Comparison of ENCODE assay signal across 9 cellular contexts in the genomic region with DNA sequence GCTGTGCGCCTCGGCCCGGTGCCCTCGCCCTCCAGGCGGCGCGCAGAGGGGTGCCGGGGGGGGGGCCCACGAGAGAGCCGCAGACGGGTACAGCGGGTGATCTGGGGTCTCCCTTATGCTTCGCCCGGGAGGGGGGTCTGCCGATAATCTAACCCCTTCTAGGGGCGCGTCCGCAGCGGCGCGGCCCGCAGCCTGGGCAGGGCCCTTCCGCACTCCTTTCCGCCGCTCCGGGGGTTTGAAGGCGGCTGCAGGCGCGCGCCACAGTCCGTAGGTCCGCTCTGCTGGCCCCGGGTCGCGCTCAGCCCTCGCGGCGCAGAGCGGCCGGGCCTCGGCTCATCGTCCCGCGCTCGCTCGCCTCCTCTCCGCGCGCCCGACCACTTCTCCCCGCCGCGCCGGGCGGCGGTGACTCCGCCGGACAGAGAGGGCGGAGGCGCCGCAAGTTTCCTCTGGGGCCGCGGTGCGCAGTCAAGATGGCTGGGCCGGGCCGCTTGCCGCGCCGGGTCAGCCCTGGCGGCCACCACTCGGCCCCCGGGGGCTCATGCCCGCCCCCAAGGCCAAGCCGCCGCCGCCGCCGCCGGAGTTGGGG. TPM values are rescaled to one million over a fixed set of nuclear protein-coding genes. Genes with fewer than 3 reads are reported as not detected.
DNase-seq lines count a peak whose midpoint lies in the region; ATAC-seq and TF ChIP-seq lines count a peak whose summit lies in the region.
"Had no signal": no experiment of that assay in that cellular context is flagged by ENCODE, and none has a peak within 500 bp of the region (broad histone marks: within the 10 kb centered on the region; RNA-seq: fewer than 3 reads in every experiment).

No MANE protein-coding gene starts in this region.

- H3K9me3 Mint-ChIP-seq in T-cell: no peaks in the 10 kb centered on the region
- H3K9me3 Mint-ChIP-seq in natural killer cell treated with Interleukin-12 subunit alpha and Interleukin-12 subunit beta and Interleukin-15 and Interleukin-18, amount 100 ng/mL, for 72 hours: no peaks in the 10 kb centered on the region

- no peaks in the 10 kb centered on the region for H3K36me3 ChIP-seq in BJ (ENCODE audit: control insufficient read depth, insufficient read depth, low read length)

- peaks cover 8 to 43% of the 10 kb centered on the region in 2 donors for H3K27me3 Mint-ChIP-seq in T-cell
- peaks cover 16 to 39% of the 10 kb centered on the region in 2 donors for H3K27me3 Mint-ChIP-seq in natural killer cell treated with Interleukin-12 subunit alpha and Interleukin-12 subunit beta and Interleukin-15 and Interleukin-18, amount 100 ng/mL, for 72 hours

- TF ChIP-seq POLR2A in erythroblast (IDR thresholded peaks at IDR 0.05; ENCODE audit: low read length): no peak

- CTCF ChIA-PET in BJ (lab: Yijun Ruan, JAX): interaction anchor here (0.6 to 10.0 kb wide), 6 partner anchors 9 to 829 kb away, joined by 3 to 205 read pairs (median 4); no protein-coding TSS in a partner anchor
- CTCF ChIA-PET in T-cell (lab: Charles Lee): no interaction called here

- H3K36me3 Mint-ChIP-seq in T-cell: no peaks in the 10 kb centered on the region
- no peaks in the 10 kb centered on the region for H3K36me3 Mint-ChIP-seq in natural killer cell treated with Interleukin-12 subunit alpha and Interleukin-12 subunit beta and Interleukin-15 and Interleukin-18, amount 100 ng/mL, for 72 hours

- POLR2A ChIA-PET in BJ (lab: Charles Lee) (no interaction called here), T-cell (lab: Charles Lee) (no interaction called here)

- H3K4me1 Mint-ChIP-seq in T-cell: peaks cover 9 to 41% (median 27%) of the 10 kb centered on the region in 3 donors
- peaks cover 10 to 18% of the 10 kb centered on the region in 2 donors for H3K4me1 Mint-ChIP-seq in natural killer cell treated with Interleukin-12 subunit alpha and Interleukin-12 subunit beta and Interleukin-15 and Interleukin-18, amount 100 ng/mL, for 72 hours (ENCODE audit: low read depth in 2 of 2)

- H3K27me3 ChIP-seq in BJ (ENCODE audit: control insufficient read depth, insufficient read depth, low read length): peaks cover 11% of the 10 kb centered on the region

- DNase-seq in BJ (ENCODE audit: low read depth): no peak
- no peak for DNase-seq in T-cell
- DNase-seq in erythroblast (lab: John Stamatoyannopoulos, UW): peak; percentile 31 to 33
- peak; percentile 60 for DNase-seq in natural killer cell treated with Interleukin-12 subunit alpha and Interleukin-12 subunit beta and Interleukin-15 and Interleukin-18, amount 100 ng/mL, for 72 hours (ENCODE audit: low spot score)
- DNase-seq in NCI-H774 (lab: John Stamatoyannopoulos, UW): no peak
- DNase-seq in NCI-H2196 (lab: John Stamatoyannopoulos, UW; ENCODE audit: unreplicated experiment): no peak

- peak; percentile 9 for ATAC-seq in GM18868 (IDR thresholded peaks at IDR 0.05; ENCODE audit: unreplicated experiment)
- ATAC-seq in HG03039 (IDR thresholded peaks at IDR 0.05; ENCODE audit: unreplicated experiment): peak; percentile 18
- peak in 3 of 4 experiments; percentile 3 to 22 (median 10) for ATAC-seq in T-cell (replicated peaks in 1 of 4)
- ATAC-seq in natural killer cell treated with Interleukin-12 subunit alpha and Interleukin-12 subunit beta and Interleukin-15 and Interleukin-18, amount 100 ng/mL, for 72 hours: peak; percentile 47 to 55

- H3K27ac Mint-ChIP-seq in T-cell: no peak overlapping the region
- no peak overlapping the region for H3K27ac Mint-ChIP-seq in natural killer cell treated with Interleukin-12 subunit alpha and Interleukin-12 subunit beta and Interleukin-15 and Interleukin-18, amount 100 ng/mL, for 72 hours

- H3K4me3 Mint-ChIP-seq in T-cell: peak overlapping the region; percentile 75 to 83 (median 82)
- peak overlapping the region; percentile 86 for H3K4me3 Mint-ChIP-seq in natural killer cell treated with Interleukin-12 subunit alpha and Interleukin-12 subunit beta and Interleukin-15 and Interleukin-18, amount 100 ng/mL, for 72 hours

- no peak for TF ChIP-seq CTCF in BJ (IDR thresholded peaks at IDR 0.05; ENCODE audit: insufficient read depth, low read depth, low read length)

- H3K4me3 ChIP-seq in BJ (ENCODE audit: low read depth, low read length): peak overlapping the region; percentile 67

RNA-seq across cellular contexts. Expression of a gene that starts 0.6 kb away (rescaled TPM):
- polyA plus RNA-seq in BJ (2011; rRNA removed): 0.18 and 0.31 TPM in 2 replicates
- polyA minus RNA-seq in BJ (2011; rRNA and poly(A)+ RNA removed): 0.26 and 0.71 TPM in 2 replicates
- total RNA-seq in T-cell: 1 to 10 TPM in 3 of 5 donors, under 1 TPM in 2; 0.63 to 1.8 (median 1.2) TPM
- under 1 TPM; 0.64 to 0.73 TPM for total RNA-seq in natural killer cell treated with Interleukin-12 subunit alpha and Interleukin-12 subunit beta and Interleukin-15 and Interleukin-18, amount 100 ng/mL, for 72 hours

RNA-seq across cellular contexts. Expression of a gene that starts 36.4 kb away (rescaled TPM):
- polyA plus RNA-seq in BJ (2011; rRNA removed): not detected in 2 replicates
- polyA minus RNA-seq in BJ (2011; rRNA and poly(A)+ RNA removed): not detected in 2 replicates
- total RNA-seq in T-cell: not detected
- total RNA-seq in natural killer cell treated with Interleukin-12 subunit alpha and Interleukin-12 subunit beta and Interleukin-15 and Interleukin-18, amount 100 ng/mL, for 72 hours: not detected
- total RNA-seq: NCI-H460 had no signal

Comparison
In these comparisons a context has a peak if more than half of its experiments do, and no peak if none do; other contexts are left out.
1. DNase-seq: peak in erythroblast (2 of 2) and natural killer cell treated with Interleukin-12 subunit alpha and Interleukin-12 subunit beta and Interleukin-15 and Interleukin-18, amount 100 ng/mL, for 72 hours (single experiment); none in BJ (single experiment), T-cell (0 of 34), NCI-H774 (single experiment) and NCI-H2196 (single experiment).
2. Peak in every context shown above with its lines, with median percentiles within 50 percentile points of each other: ATAC-seq.